In the genomic region with DNA sequence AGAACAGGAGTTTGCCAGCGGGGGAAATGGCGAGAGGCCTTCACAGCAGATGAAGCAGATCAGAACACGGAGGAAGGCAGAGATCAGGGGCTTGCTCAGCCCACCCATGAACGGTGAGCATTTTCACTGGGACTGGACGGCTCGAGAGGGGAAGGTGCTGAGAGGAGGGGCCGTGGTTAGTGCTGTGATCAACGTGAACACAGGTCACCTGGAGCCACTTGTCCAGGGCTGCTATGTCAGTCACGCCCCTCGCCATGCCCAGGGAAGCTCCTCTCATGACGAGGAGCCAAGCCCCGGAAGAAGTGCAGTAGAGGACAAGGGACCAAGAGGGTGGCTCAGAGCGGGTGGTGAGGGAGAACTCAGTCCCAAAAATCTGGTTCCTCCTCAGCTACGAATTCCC, we compare ENCODE assay signal across 1 cellular context.
TF ChIP-seq lines count a peak whose summit lies in the region.

No MANE protein-coding gene starts in this region.

TF ChIP-seq in H1, 55 proteins besides CTCF, POLR2A, EP300 and RAD21:
- no peak for TF ChIP-seq JUND (IDR thresholded peaks at IDR 0.05; ENCODE audit: low read length)
- no peak for TF ChIP-seq TEAD4 (IDR thresholded peaks at IDR 0.05; ENCODE audit: low read depth, low read length)
- TF ChIP-seq BACH1 (IDR thresholded peaks at IDR 0.05; ENCODE audit: low read length), result no peak
- no peak for TF ChIP-seq FOSL1 (IDR thresholded peaks at IDR 0.05; ENCODE audit: insufficient read depth, low read depth, low read length)
- TF ChIP-seq SIRT6 (IDR thresholded peaks at IDR 0.05; ENCODE audit: low read length), result no peak
- TF ChIP-seq SP4 (IDR thresholded peaks at IDR 0.05; ENCODE audit: low read length), result no peak
- no peak for TF ChIP-seq SUZ12 (IDR thresholded peaks at IDR 0.05; ENCODE audit: low read length)
- no peak for TF ChIP-seq CBX8 (IDR thresholded peaks at IDR 0.05; ENCODE audit: borderline replicate concordance, low read depth, low read length)
- TF ChIP-seq SP2 (IDR thresholded peaks at IDR 0.05; ENCODE audit: low read length), result no peak
- no peak for TF ChIP-seq HDAC6 (IDR thresholded peaks at IDR 0.05; ENCODE audit: low read depth, low read length)
- no peak for TF ChIP-seq KDM4A (IDR thresholded peaks at IDR 0.05; ENCODE audit: low read depth, low read length, severe bottlenecking)
